In genomic region chr2:225076125-225076524, GRCh38 we compare ENCODE assay signal across 18 cellular contexts.
"Had no signal": no experiment of that assay in that cellular context is flagged by ENCODE, and none has a peak within 500 bp of the region (broad histone marks: within the 10 kb centered on the region; RNA-seq: fewer than 3 reads in every experiment).

No MANE protein-coding gene starts in this region.

- H3K36me3 ChIP-seq: adrenal gland, colonic mucosa, esophagus muscularis mucosa, gastroesophageal sphincter, heart right ventricle, neural progenitor cell, ovary, right lobe of liver, stomach had no signal

- H3K9ac ChIP-seq: neural progenitor cell had no signal

- H3K27me3 ChIP-seq: adrenal gland, colonic mucosa, esophagus muscularis mucosa, gastroesophageal sphincter, neural progenitor cell, ovary, right lobe of liver, stomach had no signal

- H3K9me3 ChIP-seq: adrenal gland, colonic mucosa, esophagus muscularis mucosa, gastroesophageal sphincter, heart right ventricle, ovary, right lobe of liver, stomach had no signal

- ATAC-seq: activated T-cell treated with anti-CD3 and anti-CD28 coated beads, Interleukin-2, amount 50 U/mL, for 4 hours; gastroesophageal sphincter; heart right ventricle; left colon; right lobe of liver had no signal

- H3K4me1 ChIP-seq: adrenal gland, colonic mucosa, esophagus muscularis mucosa, gastroesophageal sphincter, heart right ventricle, right lobe of liver, stomach had no signal

- DNase-seq: activated CD4-positive, alpha-beta memory T cell treated with anti-CD3 and anti-CD28 coated beads, Interleukin-2, amount 10 ng/mL, durations not matched to agents 7 days and 5 days; activated CD4-positive, alpha-beta T cell treated with anti-CD3 and anti-CD28 coated beads for 4 hours; activated effector memory CD4-positive, alpha-beta T cell treated with Interleukin-2 at 50 U/mL for 16 hours; activated naive CD4-positive, alpha-beta T cell treated with anti-CD3 and anti-CD28 coated beads, Interleukin-2, amount 50 U/mL, for 16 hours; activated T-cell treated with anti-CD3 and anti-CD28 coated beads, Interleukin-2, amount 50 U/mL, for 4 hours; adrenal gland; colonic mucosa; heart right ventricle; left colon; midbrain; naive B cell; ovary; right lobe of liver; stomach had no signal

- H3K4me3 ChIP-seq: adrenal gland, colonic mucosa, esophagus muscularis mucosa, gastroesophageal sphincter, heart right ventricle, lung, neural progenitor cell, ovary, right lobe of liver, stomach had no signal
